ENCODE assay signal across 12 cellular contexts in genomic region chr21:29748391-29749167, GRCh38.
"Had no signal": no experiment of that assay in that cellular context is flagged by ENCODE, and none has a peak within 500 bp of the region (broad histone marks: within the 10 kb centered on the region; RNA-seq: fewer than 3 reads in every experiment).

No MANE protein-coding gene starts in this region.

- ATAC-seq: activated CD4-positive, CD25-positive, alpha-beta regulatory T cell treated with anti-CD3 and anti-CD28 coated beads, Interleukin-2, amount 50 U/mL, for 24 hours; activated naive CD4-positive, alpha-beta T cell treated with anti-CD3 and anti-CD28 coated beads, Interleukin-2, amount 50 U/mL, for 72 hours; activated T-cell treated with anti-CD3 and anti-CD28 coated beads, Interleukin-2, amount 50 U/mL, for 4 hours; left lobe of liver had no signal

- DNase-seq: activated CD4-positive, alpha-beta T cell treated with anti-CD3 and anti-CD28 coated beads, Interleukin-2, amount 50 U/mL, for 48 hours; activated effector memory CD4-positive, alpha-beta T cell treated with anti-CD3 and anti-CD28 coated beads, Interleukin-2, amount 50 U/mL, for 16 hours; activated T-cell treated with anti-CD3 and anti-CD28 coated beads, Interleukin-2, amount 50 U/mL, for 4 hours; central memory CD4-positive, alpha-beta T cell; mesenchymal stem cell; nephron progenitor cell; small intestine; stomach; thyroid gland had no signal

- H3K27ac ChIP-seq: stomach, thyroid gland had no signal

- H3K9me3 ChIP-seq: stomach, thyroid gland had no signal

- H3K4me3 ChIP-seq: stomach, thyroid gland had no signal

- H3K4me1 ChIP-seq: stomach, thyroid gland had no signal

- H3K36me3 ChIP-seq: stomach, thyroid gland had no signal

- H3K27me3 ChIP-seq: stomach, thyroid gland had no signal
